1 cellular context compared by ENCODE assay signal in the genomic region with DNA sequence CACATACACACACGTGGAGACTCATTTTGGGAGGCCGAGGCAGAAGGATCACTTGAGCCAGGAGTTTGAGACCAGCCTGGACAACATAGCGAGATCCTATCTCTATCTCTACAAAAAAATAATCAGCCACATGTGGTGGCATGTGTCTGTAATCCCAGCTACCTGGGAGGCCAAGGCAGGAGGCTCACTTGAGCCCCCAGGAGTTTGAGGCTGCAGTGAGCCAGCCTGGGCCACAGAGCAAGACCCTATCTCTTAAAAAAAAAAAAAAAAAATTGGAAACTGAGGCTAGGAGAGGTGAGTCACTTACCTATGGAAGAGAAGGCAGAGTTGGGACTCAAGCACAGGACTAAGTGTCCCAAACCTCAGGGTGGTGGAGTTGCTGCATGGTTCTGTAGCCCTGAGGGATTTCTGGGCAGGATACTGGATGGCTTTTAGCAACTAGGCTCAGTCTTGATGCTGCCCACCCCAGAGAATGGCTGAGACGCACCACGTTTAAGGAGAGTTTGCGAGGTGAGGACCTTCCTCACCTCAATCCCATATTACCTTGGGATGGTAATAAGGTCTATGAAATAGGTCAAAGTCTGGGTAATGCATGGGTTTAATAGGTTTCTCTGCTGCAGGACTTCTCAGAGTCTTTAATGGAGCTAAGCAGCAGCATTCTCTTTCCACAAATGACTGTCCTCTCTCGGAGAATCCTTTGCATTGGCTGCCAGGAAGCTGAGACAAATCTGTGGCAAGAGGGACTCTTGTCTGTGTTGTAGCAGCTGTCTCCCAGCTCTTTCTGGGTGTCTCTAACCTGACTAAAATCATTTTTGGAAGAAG.
TF ChIP-seq lines count a peak whose summit lies in the region.

No MANE protein-coding gene starts in this region.

TF ChIP-seq in K562, 482 proteins besides CTCF, POLR2A, EP300 and RAD21:
- TF ChIP-seq, protein P1, sequence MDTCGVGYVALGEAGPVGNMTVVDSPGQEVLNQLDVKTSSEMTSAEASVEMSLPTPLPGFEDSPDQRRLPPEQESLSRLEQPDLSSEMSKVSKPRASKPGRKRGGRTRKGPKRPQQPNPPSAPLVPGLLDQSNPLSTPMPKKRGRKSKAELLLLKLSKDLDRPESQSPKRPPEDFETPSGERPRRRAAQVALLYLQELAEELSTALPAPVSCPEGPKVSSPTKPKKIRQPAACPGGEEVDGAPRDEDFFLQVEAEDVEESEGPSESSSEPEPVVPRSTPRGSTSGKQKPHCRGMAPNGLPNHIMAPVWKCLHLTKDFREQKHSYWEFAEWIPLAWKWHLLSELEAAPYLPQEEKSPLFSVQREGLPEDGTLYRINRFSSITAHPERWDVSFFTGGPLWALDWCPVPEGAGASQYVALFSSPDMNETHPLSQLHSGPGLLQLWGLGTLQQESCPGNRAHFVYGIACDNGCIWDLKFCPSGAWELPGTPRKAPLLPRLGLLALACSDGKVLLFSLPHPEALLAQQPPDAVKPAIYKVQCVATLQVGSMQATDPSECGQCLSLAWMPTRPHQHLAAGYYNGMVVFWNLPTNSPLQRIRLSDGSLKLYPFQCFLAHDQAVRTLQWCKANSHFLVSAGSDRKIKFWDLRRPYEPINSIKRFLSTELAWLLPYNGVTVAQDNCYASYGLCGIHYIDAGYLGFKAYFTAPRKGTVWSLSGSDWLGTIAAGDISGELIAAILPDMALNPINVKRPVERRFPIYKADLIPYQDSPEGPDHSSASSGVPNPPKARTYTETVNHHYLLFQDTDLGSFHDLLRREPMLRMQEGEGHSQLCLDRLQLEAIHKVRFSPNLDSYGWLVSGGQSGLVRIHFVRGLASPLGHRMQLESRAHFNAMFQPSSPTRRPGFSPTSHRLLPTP (IDR thresholded peaks at IDR 0.05; ENCODE audit: borderline replicate concordance, extremely low read depth, insufficient read length) = no peak
- TF ChIP-seq PHF20 (IDR thresholded peaks at IDR 0.05; ENCODE audit: partially characterized antibody) (no peak), DMBX1 (CRISPR knock-in tag; IDR thresholded peaks at IDR 0.05; ENCODE audit: borderline replicate concordance) (no peak), CREBBP (IDR thresholded peaks at IDR 0.05; ENCODE audit: low read depth, low read length) (no peak), EGR1 (conservative IDR thresholded peaks at IDR 0.05) (no peak), KLF13 (tag; IDR thresholded peaks at IDR 0.05; ENCODE audit: borderline replicate concordance, low read depth) (no peak), ZNF140 (CRISPR knock-in tag; IDR thresholded peaks at IDR 0.05) (no peak), ZNF174 (CRISPR knock-in tag; IDR thresholded peaks at IDR 0.05) (no peak), BCOR (IDR thresholded peaks at IDR 0.05) (peak; percentile 27; the same call in 1 of the 2 replicates), CREB3 (tag; conservative IDR thresholded peaks at IDR 0.05; ENCODE audit: low read depth) (no peak), ZNF121 (CRISPR knock-in tag; conservative IDR thresholded peaks at IDR 0.05) (peak; percentile 82), HMBOX1 (IDR thresholded peaks at IDR 0.05) (no peak), ZNF239 (CRISPR knock-in tag; IDR thresholded peaks at IDR 0.05) (peak; percentile 90), SRSF3 (IDR thresholded peaks at IDR 0.05; ENCODE audit: insufficient read depth, low read length) (no peak), MXD1 (CRISPR knock-in tag; IDR thresholded peaks at IDR 0.05; ENCODE audit: borderline replicate concordance, poor library complexity, severe bottlenecking) (no peak), POLR2H (tag; IDR thresholded peaks at IDR 0.05; ENCODE audit: low read depth) (no peak), BHLHE40 (IDR thresholded peaks at IDR 0.05; ENCODE audit: low read length) (no peak)
- TF ChIP-seq, protein P2, sequence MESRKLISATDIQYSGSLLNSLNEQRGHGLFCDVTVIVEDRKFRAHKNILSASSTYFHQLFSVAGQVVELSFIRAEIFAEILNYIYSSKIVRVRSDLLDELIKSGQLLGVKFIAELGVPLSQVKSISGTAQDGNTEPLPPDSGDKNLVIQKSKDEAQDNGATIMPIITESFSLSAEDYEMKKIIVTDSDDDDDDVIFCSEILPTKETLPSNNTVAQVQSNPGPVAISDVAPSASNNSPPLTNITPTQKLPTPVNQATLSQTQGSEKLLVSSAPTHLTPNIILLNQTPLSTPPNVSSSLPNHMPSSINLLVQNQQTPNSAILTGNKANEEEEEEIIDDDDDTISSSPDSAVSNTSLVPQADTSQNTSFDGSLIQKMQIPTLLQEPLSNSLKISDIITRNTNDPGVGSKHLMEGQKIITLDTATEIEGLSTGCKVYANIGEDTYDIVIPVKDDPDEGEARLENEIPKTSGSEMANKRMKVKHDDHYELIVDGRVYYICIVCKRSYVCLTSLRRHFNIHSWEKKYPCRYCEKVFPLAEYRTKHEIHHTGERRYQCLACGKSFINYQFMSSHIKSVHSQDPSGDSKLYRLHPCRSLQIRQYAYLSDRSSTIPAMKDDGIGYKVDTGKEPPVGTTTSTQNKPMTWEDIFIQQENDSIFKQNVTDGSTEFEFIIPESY (CRISPR knock-in tag; IDR thresholded peaks at IDR 0.05) = no peak
- TF ChIP-seq, protein P3, sequence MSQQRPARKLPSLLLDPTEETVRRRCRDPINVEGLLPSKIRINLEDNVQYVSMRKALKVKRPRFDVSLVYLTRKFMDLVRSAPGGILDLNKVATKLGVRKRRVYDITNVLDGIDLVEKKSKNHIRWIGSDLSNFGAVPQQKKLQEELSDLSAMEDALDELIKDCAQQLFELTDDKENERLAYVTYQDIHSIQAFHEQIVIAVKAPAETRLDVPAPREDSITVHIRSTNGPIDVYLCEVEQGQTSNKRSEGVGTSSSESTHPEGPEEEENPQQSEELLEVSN (IDR thresholded peaks at IDR 0.05; ENCODE audit: borderline replicate concordance in 1 of 2, extremely low read depth in 1 of 2, insufficient read depth in 1 of 2, insufficient read length in 1 of 2, low read depth in 1 of 2, low read length in 1 of 2, poor library complexity in 1 of 2, severe bottlenecking in 1 of 2) = no peak
TF ChIP-seq in K562: peak in this region for 3.
